13 cellular contexts compared by ENCODE assay signal in the genomic region with DNA sequence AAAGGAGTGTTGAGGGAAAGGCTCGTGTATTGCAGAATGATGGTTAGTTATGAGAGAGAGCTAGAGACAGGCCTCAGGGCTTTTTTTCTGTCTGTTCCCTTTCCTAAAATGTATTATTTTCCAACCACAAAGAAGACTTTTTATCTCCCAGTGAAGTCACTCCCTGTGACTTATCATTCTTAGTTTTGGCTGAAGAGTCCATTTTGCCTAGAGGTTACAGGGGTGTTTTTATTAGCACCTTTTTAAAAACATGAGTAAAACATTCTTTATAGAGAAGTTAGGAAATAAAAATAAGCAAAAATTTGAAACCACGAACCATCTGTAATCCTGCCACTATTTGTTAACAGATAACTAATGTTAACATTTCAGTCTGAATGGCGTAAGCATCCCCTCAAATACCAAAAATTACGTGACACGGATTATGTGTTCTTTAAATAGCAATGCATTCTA. TPM values are rescaled to one million over a fixed set of nuclear protein-coding genes. Genes with fewer than 3 reads are reported as not detected.
A peak's percentile ranks its signal among the peaks of the same experiment; 100 is the strongest.
DNase-seq lines count a peak whose midpoint lies in the region; ATAC-seq and TF ChIP-seq lines count a peak whose summit lies in the region.
"Had no signal": no experiment of that assay in that cellular context is flagged by ENCODE, and none has a peak within 500 bp of the region (broad histone marks: within the 10 kb centered on the region; RNA-seq: fewer than 3 reads in every experiment).

No MANE protein-coding gene starts in this region.

- no peaks in the 10 kb centered on the region for H3K9me2 ChIP-seq in MM.1S (replicated peaks; ENCODE audit: insufficient read depth, low read length)

- H3K27me3 ChIP-seq in IMR-90 (ENCODE audit: control insufficient read depth, insufficient read depth, low read length): no peaks in the 10 kb centered on the region
- H3K27me3 ChIP-seq in left lung: no peaks in the 10 kb centered on the region
- H3K27me3 ChIP-seq in H9 (ENCODE audit: insufficient read depth, low read length): no peaks in the 10 kb centered on the region
- H3K27me3 ChIP-seq in MM.1S (replicated peaks; ENCODE audit: insufficient read depth, low read length): no peaks in the 10 kb centered on the region

- H2BK20ac ChIP-seq in IMR-90 (ENCODE audit: low read depth, low read length) (peak overlapping the region; percentile 81; the same call in 1 of the 2 replicates), H9 (ENCODE audit: low read depth, low read length, poor library complexity, severe bottlenecking) (no peak overlapping the region)

- H2AFZ ChIP-seq in IMR-90 (replicated peaks; ENCODE audit: low read length, poor library complexity) (no peak overlapping the region), H9 (ENCODE audit: low read length) (no peak overlapping the region), MM.1S (ENCODE audit: low read length) (no peak overlapping the region)

- H3T11ph ChIP-seq in H9 (ENCODE audit: low read length): no peak overlapping the region

- H3K27me3 Mint-ChIP-seq in activated naive CD8-positive, alpha-beta T cell treated with anti-CD3 and anti-CD28 coated beads for 36 hours: no peaks in the 10 kb centered on the region
- H3K27me3 Mint-ChIP-seq in H9 (ENCODE audit: low read depth): no peaks in the 10 kb centered on the region

- peaks cover 20% of the 10 kb centered on the region for H3K9me1 ChIP-seq in IMR-90 (ENCODE audit: insufficient read depth, low read length)

- dilution Hi-C loops in IMR-90 (cut with HindIII; ENCODE audit: low sequenced_read_pairs, unreplicated experiment): no loop called here

- H3K4me3 Mint-ChIP-seq in activated naive CD8-positive, alpha-beta T cell treated with anti-CD3 and anti-CD28 coated beads for 36 hours: no peak overlapping the region
- H3K4me3 Mint-ChIP-seq in H9: no peak overlapping the region
- H3K4me3 Mint-ChIP-seq: CD8-positive, alpha-beta T cell had no signal

- in situ Hi-C loops in IMR-90 (cut with MboI; ENCODE audit: low sequenced_read_pairs): no loop called here

- DNase-seq in AML-193 (lab: John Stamatoyannopoulos, UW) (peak; percentile 62 to 78), IMR-90 (peak; percentile 80), left lung (no peak), H9 (no peak), NCI-H1105 treated with DMSO at 0.1 percent for 48 hours (lab: John Stamatoyannopoulos, UW) (no peak), HEK293T (ENCODE audit: extremely low spot score) (no peak), MM.1S (no peak)
- DNase-seq in activated naive CD8-positive, alpha-beta T cell treated with anti-CD3 and anti-CD28 coated beads for 36 hours: no peak
- DNase-seq: CD8-positive, alpha-beta T cell; midbrain; NCI-H2081 treated with DMSO at 0.1 percent for 48 hours had no signal

- H3K4me1 ChIP-seq in IMR-90 (ENCODE audit: control insufficient read depth, insufficient read depth, low read length): peaks cover 17% of the 10 kb centered on the region
- peaks cover 0 to 34% of the 10 kb centered on the region in 2 donors for H3K4me1 ChIP-seq in left lung
- no peaks in the 10 kb centered on the region; the same call in 1 of the 2 replicates for H3K4me1 ChIP-seq in H9 (ENCODE audit: insufficient read depth, low read length)
- H3K4me1 ChIP-seq in MM.1S (ENCODE audit: low read length): no peaks in the 10 kb centered on the region

- peaks cover 4 to 37% of the 10 kb centered on the region in 2 experiments; a peak in 3 of 4 replicates for H3K79me1 ChIP-seq in IMR-90 (ENCODE audit: low read depth in 1 of 2, low read length in 2 of 2)
- H3K79me1 ChIP-seq in H9 (ENCODE audit: insufficient read depth, low read depth, low read length, poor library complexity, severe bottlenecking): no peaks in the 10 kb centered on the region

- H3K9me3 Mint-ChIP-seq in activated naive CD8-positive, alpha-beta T cell treated with anti-CD3 and anti-CD28 coated beads for 36 hours: peaks cover 4% of the 10 kb centered on the region
- H3K9me3 Mint-ChIP-seq in H9: peaks cover 4 to 5% of the 10 kb centered on the region in 2 experiments; a peak in 3 of 5 replicates
- H3K9me3 Mint-ChIP-seq: CD8-positive, alpha-beta T cell had no signal

- H2AK5ac ChIP-seq in IMR-90 (ENCODE audit: low read depth, low read length): no peak overlapping the region
- H2AK5ac ChIP-seq in H9 (ENCODE audit: insufficient read length, low read length): no peak overlapping the region

- peak overlapping the region; percentile 55; the same call in 1 of the 2 replicates for H3K4ac ChIP-seq in IMR-90 (ENCODE audit: low read depth, low read length)
- H3K4ac ChIP-seq in H9 (ENCODE audit: low read depth, low read length): no peak overlapping the region

- TF ChIP-seq RAD21 in IMR-90 (IDR thresholded peaks at IDR 0.05; ENCODE audit: low read length): no peak

- H2AK9ac ChIP-seq in IMR-90 (replicated peaks; ENCODE audit: low read depth, low read length, poor library complexity): no peak overlapping the region

- H3K36me3 Mint-ChIP-seq in activated naive CD8-positive, alpha-beta T cell treated with anti-CD3 and anti-CD28 coated beads for 36 hours: peaks cover 54% of the 10 kb centered on the region
- peaks cover 10 to 64% (median 43%) of the 10 kb centered on the region in 3 experiments for H3K36me3 Mint-ChIP-seq in H9 (ENCODE audit: insufficient read depth in 1 of 3, low read depth in 3 of 3)

- H3K23me2 ChIP-seq in H9 (ENCODE audit: insufficient read length, low read depth, low read length, poor library complexity, severe bottlenecking): no peaks in the 10 kb centered on the region

- H3K18ac ChIP-seq in IMR-90 (ENCODE audit: low read depth, low read length) (peak overlapping the region; percentile 100), H9 (ENCODE audit: insufficient read length, low read depth, low read length) (no peak overlapping the region)

- no peaks in the 10 kb centered on the region for H3F3A ChIP-seq in MM.1S (ENCODE audit: insufficient read depth, low read length)

- peak overlapping the region; percentile 41; the same call in 1 of the 2 replicates for H3K23ac ChIP-seq in IMR-90 (ENCODE audit: low read depth, low read length)
- no peak overlapping the region for H3K23ac ChIP-seq in H9 (ENCODE audit: insufficient read length, low read depth, low read length)

- H4K20me1 ChIP-seq in IMR-90 (ENCODE audit: insufficient read depth, low read length): no peaks in the 10 kb centered on the region; the same call in 1 of the 2 replicates
- no peaks in the 10 kb centered on the region for H4K20me1 ChIP-seq in H9 (ENCODE audit: control insufficient read depth, insufficient read depth, insufficient read length)
- H4K20me1 ChIP-seq in MM.1S (ENCODE audit: insufficient read depth, low read length): no peaks in the 10 kb centered on the region

- CTCF ChIA-PET in IMR-90 (lab: Yijun Ruan, JAX) (interaction anchor here (0.8 kb wide), 1 partner anchor 92 kb away, joined by 3 read pairs; no protein-coding TSS in a partner anchor), HEK293T (lab: Yijun Ruan, JAX) (no interaction called here)

- H3K4me2 ChIP-seq in IMR-90 (ENCODE audit: low read depth, low read length) (peak overlapping the region; percentile 71), H9 (ENCODE audit: insufficient read depth, insufficient read length, low read length) (no peak overlapping the region), MM.1S (ENCODE audit: low read depth, low read length) (no peak overlapping the region)

- H3K27ac Mint-ChIP-seq in activated naive CD8-positive, alpha-beta T cell treated with anti-CD3 and anti-CD28 coated beads for 36 hours: peak overlapping the region; percentile 94
- H3K27ac Mint-ChIP-seq in H9: no peak overlapping the region; a peak in 1 of 7 replicates

- no peaks in the 10 kb centered on the region for H3K9me3 ChIP-seq in IMR-90 (ENCODE audit: control insufficient read depth, insufficient read depth, low read length)
- H3K9me3 ChIP-seq in left lung: no peaks in the 10 kb centered on the region
- H3K9me3 ChIP-seq in H9 (ENCODE audit: control insufficient read depth, low read depth, low read length): no peaks in the 10 kb centered on the region
- H3K9me3 ChIP-seq in MM.1S (replicated peaks; ENCODE audit: insufficient read depth, low read length): no peaks in the 10 kb centered on the region

- no CpG with 5 or more reads among the region's 5 CpGs for WGBS in IMR-90 (ENCODE audit: extremely low coverage in 2 of 2, insufficient read length in 1 of 2), 2 experiments
- WGBS in H9 (ENCODE audit: extremely low coverage, insufficient read length, low lambda C conversion rate): no CpG with 5 or more reads among the region's 5 CpGs

- no peaks in the 10 kb centered on the region for H3K79me2 ChIP-seq in H9 (ENCODE audit: insufficient read depth, low read length)
- H3K79me2 ChIP-seq in MM.1S (ENCODE audit: low read length): no peaks in the 10 kb centered on the region

- H3K27ac ChIP-seq in IMR-90 (ENCODE audit: insufficient read depth, low read length): peak overlapping the region; percentile 80; the same call in 1 of the 2 replicates
- H3K27ac ChIP-seq in left lung: peak overlapping the region; percentile 47 to 73
- H3K27ac ChIP-seq in H9 (ENCODE audit: insufficient read length, low read depth, low read length): no peak overlapping the region
- H3K27ac ChIP-seq in MM.1S (ENCODE audit: low read length): no peak overlapping the region

- H4K91ac ChIP-seq in IMR-90 (ENCODE audit: insufficient read depth, low read depth, low read length) (peak overlapping the region; percentile 83; the same call in 1 of the 2 replicates), H9 (ENCODE audit: insufficient read length, low read depth, low read length) (no peak overlapping the region)

- H3K56ac ChIP-seq in IMR-90 (ENCODE audit: extremely low read depth, insufficient read depth, low read length): peak overlapping the region; percentile 27; the same call in 1 of the 2 replicates
- H3K56ac ChIP-seq in H9 (ENCODE audit: insufficient read length, low read depth, low read length): no peak overlapping the region

- H2BK120ac ChIP-seq in IMR-90 (ENCODE audit: low read depth, low read length) (peak overlapping the region; percentile 71; the same call in 1 of the 2 replicates), H9 (ENCODE audit: low read depth, low read length, poor library complexity, severe bottlenecking) (no peak overlapping the region)

- no peak for TF ChIP-seq POLR2A in IMR-90 (IDR thresholded peaks at IDR 0.05; ENCODE audit: low read depth, low read length)

- peak overlapping the region; percentile 64 for H3K14ac ChIP-seq in IMR-90 (replicated peaks; ENCODE audit: low read depth, low read length)
- H3K14ac ChIP-seq in H9 (ENCODE audit: insufficient read depth, low read length): no peak overlapping the region

- POLR2A ChIA-PET in IMR-90 (lab: Charles Lee; ENCODE audit: unreplicated experiment) (interaction anchor here (0.5 kb wide), 1 partner anchor 10 kb away, joined by 3 read pairs; no protein-coding TSS in a partner anchor), HEK293T (lab: Yijun Ruan, JAX) (no interaction called here)

- TF ChIP-seq CTCF in IMR-90 (conservative IDR thresholded peaks at IDR 0.05; ENCODE audit: low read depth, low read length) (no peak), left lung (IDR thresholded peaks at IDR 0.05) (no peak), H9 (conservative IDR thresholded peaks at IDR 0.05) (no peak), MM.1S (IDR thresholded peaks at IDR 0.05; ENCODE audit: low read length) (no peak)

- H2BK5ac ChIP-seq in IMR-90 (ENCODE audit: low read depth, low read length, poor library complexity, severe bottlenecking): peak overlapping the region; percentile 83
- no peak overlapping the region for H2BK5ac ChIP-seq in H9 (ENCODE audit: insufficient read length, low read length)

- peaks cover 41% of the 10 kb centered on the region for H3K4me1 Mint-ChIP-seq in activated naive CD8-positive, alpha-beta T cell treated with anti-CD3 and anti-CD28 coated beads for 36 hours
- H3K4me1 Mint-ChIP-seq in H9: peaks cover 12 to 14% of the 10 kb centered on the region in 2 experiments

- H3K36me3 ChIP-seq in IMR-90 (ENCODE audit: control insufficient read depth, insufficient read depth, low read length) (peaks cover 3% of the 10 kb centered on the region; the same call in 1 of the 2 replicates), left lung (no peaks in the 10 kb centered on the region), MM.1S (replicated peaks; ENCODE audit: insufficient read depth, low read length) (no peaks in the 10 kb centered on the region)

- ATAC-seq in IMR-90 (ENCODE audit: low read depth) (peak; percentile 69), left lung (peak; percentile 28)
- ATAC-seq: CD8-positive, alpha-beta T cell had no signal

- H4K8ac ChIP-seq in IMR-90 (ENCODE audit: low read depth in 2 of 2, low read length in 2 of 2) (peak overlapping the region; percentile 44 to 62; a peak in 3 of 4 replicates), H9 (replicated peaks; ENCODE audit: insufficient read length, low read depth, low read length) (no peak overlapping the region)

- no peak overlapping the region for H2BK12ac ChIP-seq in H9 (ENCODE audit: insufficient read length, low read depth, low read length)

- H4K5ac ChIP-seq in IMR-90 (ENCODE audit: low read depth, low read length) (peak overlapping the region; percentile 93; the same call in 1 of the 2 replicates), H9 (ENCODE audit: insufficient read length, low read depth, low read length) (no peak overlapping the region)

- H3K4me3 ChIP-seq in IMR-90 (ENCODE audit: insufficient read depth, low read depth, low read length) (no peak overlapping the region), left lung (no peak overlapping the region), MM.1S (ENCODE audit: low read length) (no peak overlapping the region)

- no TSS peak for BruUV-seq in IMR-90 (replicated peaks; lab: Mats Ljungman, UMichigan)

- H3K9ac ChIP-seq in IMR-90 (ENCODE audit: low read depth, low read length): peak overlapping the region; percentile 75; the same call in 1 of the 2 replicates
- no peak overlapping the region for H3K9ac ChIP-seq in H9 (ENCODE audit: extremely low read depth, insufficient read length, low read length)
- no peak overlapping the region for H3K9ac ChIP-seq in MM.1S (ENCODE audit: low read length)

- H2BK15ac ChIP-seq in IMR-90 (ENCODE audit: low read depth, low read length): peak overlapping the region; percentile 45; the same call in 1 of the 3 replicates
- H2BK15ac ChIP-seq in H9 (ENCODE audit: low read depth, low read length): no peak overlapping the region

- intact Hi-C loops in IMR-90 (cut with micrococcal nuclease) (loop anchor here (2.0 kb wide), 1 partner anchor 41 kb away; no protein-coding TSS in a partner anchor), left lung (cut with DNase I) (no loop called here)

RNA-seq across cellular contexts. Expression of a gene that starts 37.3 kb away (rescaled TPM):
- 11.1 and 26.1 TPM in 2 replicates for total RNA-seq in IMR-90 (2012; rRNA removed)
- 17.9 and 19.0 TPM in 2 replicates for polyA plus RNA-seq in IMR-90 (2012; rRNA removed)
- 2.8 and 5.1 TPM in 2 replicates for polyA plus RNA-seq in IMR-90 (2012; cell fraction: cytosol; rRNA removed)
- 2.9 and 13.5 TPM in 2 replicates for polyA plus RNA-seq in IMR-90 (2012; cell fraction: nucleus; rRNA removed; ENCODE audit: low replicate concordance)
- 10 to 100 TPM; 63.6 to 65.1 TPM for total RNA-seq in activated naive CD8-positive, alpha-beta T cell treated with anti-CD3 and anti-CD28 coated beads for 36 hours
- total RNA-seq in left lung: 10 to 100 TPM; 16.1 to 24.2 TPM
- 62.5 and 62.9 TPM in 2 replicates for total RNA-seq in H9 (2021)

RNA-seq across cellular contexts. Expression of a gene that starts 58.4 kb away (rescaled TPM):
- total RNA-seq in IMR-90 (2012; rRNA removed) (not detected in 2 replicates), left lung (not detected), H9 (2021) (not detected in 2 replicates)
- not detected in 2 replicates for polyA plus RNA-seq in IMR-90 (2012; rRNA removed)
- polyA plus RNA-seq in IMR-90 (2012; cell fraction: cytosol; rRNA removed): not detected in 2 replicates
- polyA plus RNA-seq in IMR-90 (2012; cell fraction: nucleus; rRNA removed; ENCODE audit: low replicate concordance): 0.08 TPM in 1 of 2 replicates, not detected in the other
- total RNA-seq in activated naive CD8-positive, alpha-beta T cell treated with anti-CD3 and anti-CD28 coated beads for 36 hours: not detected
- total RNA-seq: CD8-positive, alpha-beta T cell; OCI-LY7; right cardiac atrium had no signal
- polyA plus RNA-seq: right cardiac atrium had no signal

Comparison
In these comparisons a context has a peak if more than half of its experiments do, and no peak if none do; other contexts are left out.
1. DNase-seq: peak in AML-193 (2 of 2) and IMR-90 (single experiment); none in activated naive CD8-positive, alpha-beta T cell treated with anti-CD3 and anti-CD28 coated beads for 36 hours (single experiment), left lung (0 of 2), H9 (single experiment), NCI-H1105 treated with DMSO at 0.1 percent for 48 hours (single experiment), HEK293T (single experiment) and MM.1S (single experiment).
2. H3K27ac ChIP-seq: peak in IMR-90 (single experiment) and left lung (2 of 2); none in H9 (single experiment) and MM.1S (single experiment).